Comparison of ENCODE assay signal across 10 cellular contexts in genomic region chr11:64231536-64231935, GRCh38. TPM values are rescaled to one million over a fixed set of nuclear protein-coding genes. Genes with fewer than 3 reads are reported as not detected.
DNase-seq lines count a peak whose midpoint lies in the region; ATAC-seq and TF ChIP-seq lines count a peak whose summit lies in the region.
"Had no signal": no experiment of that assay in that cellular context is flagged by ENCODE, and none has a peak within 500 bp of the region (broad histone marks: within the 10 kb centered on the region; RNA-seq: fewer than 3 reads in every experiment).

No MANE protein-coding gene starts in this region.

- H3K36me3 Mint-ChIP-seq in activated T-helper 17 cell treated with anti-CD3 and anti-CD28 coated beads, Interleukin-2, amount 50 U/mL, for 72 hours (ENCODE audit: low read depth), result peaks cover 44% of the 10 kb centered on the region
- no peaks in the 10 kb centered on the region for H3K36me3 Mint-ChIP-seq in naive B cell

- no peak for ATAC-seq in activated T-helper 17 cell treated with anti-CD3 and anti-CD28 coated beads, Interleukin-2, amount 50 U/mL, for 72 hours (replicated peaks)
- no peak for ATAC-seq in naive B cell (ENCODE audit: low read depth in 2 of 2)
- ATAC-seq in GM18498 (IDR thresholded peaks at IDR 0.05; ENCODE audit: unreplicated experiment), result no peak

- no peaks in the 10 kb centered on the region for H3K9me3 Mint-ChIP-seq in activated T-helper 17 cell treated with anti-CD3 and anti-CD28 coated beads, Interleukin-2, amount 50 U/mL, for 72 hours
- no peaks in the 10 kb centered on the region for H3K9me3 Mint-ChIP-seq in naive B cell

- H3K4me1 ChIP-seq in BLaER1 (peaks cover 80% of the 10 kb centered on the region), DOHH2 (ENCODE audit: control insufficient read depth, low read length) (peaks cover 78% of the 10 kb centered on the region), thyroid gland (peaks cover 44 to 70% of the 10 kb centered on the region in 2 donors)

- H3K27me3 Mint-ChIP-seq in activated T-helper 17 cell treated with anti-CD3 and anti-CD28 coated beads, Interleukin-2, amount 50 U/mL, for 72 hours, result no peaks in the 10 kb centered on the region
- H3K27me3 Mint-ChIP-seq in naive B cell, result no peaks in the 10 kb centered on the region

- TF ChIP-seq POLR2A in thyroid gland (IDR thresholded peaks at IDR 0.05), result no peak

- H3K4me3 Mint-ChIP-seq in activated T-helper 17 cell treated with anti-CD3 and anti-CD28 coated beads, Interleukin-2, amount 50 U/mL, for 72 hours, result peak overlapping the region; percentile 91
- peak overlapping the region; percentile 83 to 99 (median 90) for H3K4me3 Mint-ChIP-seq in naive B cell

- intact Hi-C loops in thyroid gland (cut with DNase I), result no loop called here

- H3K9ac ChIP-seq in BLaER1, result peak overlapping the region; percentile 32

- peaks cover 24% of the 10 kb centered on the region for H3F3A ChIP-seq in DOHH2 (ENCODE audit: control insufficient read depth, insufficient read depth)

- H4K20me1 ChIP-seq in BLaER1, result peaks cover 12% of the 10 kb centered on the region
- no peaks in the 10 kb centered on the region; the same call in 1 of the 2 replicates for H4K20me1 ChIP-seq in DOHH2 (ENCODE audit: control insufficient read depth, insufficient read depth, low read depth, low read length)

- H3K4me2 ChIP-seq in BLaER1 (peak overlapping the region; percentile 99), DOHH2 (ENCODE audit: low read length) (peak overlapping the region; percentile 97)

- H3K4me3 ChIP-seq in BLaER1 (peak overlapping the region; percentile 77; the same call in 1 of the 2 replicates), DOHH2 (ENCODE audit: low read length) (peak overlapping the region; percentile 89), thyroid gland (replicated peaks in 1 of 3) (peak overlapping the region in 1 of 3 donors; percentile 54)

- H3K27ac Mint-ChIP-seq in activated T-helper 17 cell treated with anti-CD3 and anti-CD28 coated beads, Interleukin-2, amount 50 U/mL, for 72 hours, result peak overlapping the region; percentile 63
- H3K27ac Mint-ChIP-seq in naive B cell, result peak overlapping the region in 5 of 6 donors; percentile 88 to 98 (median 91)

- H3K79me2 ChIP-seq in DOHH2 (ENCODE audit: control insufficient read depth, low read length), result peaks cover 48% of the 10 kb centered on the region

- WGBS in thyroid gland, 2 donors, result 86 to 87% methylated on average over 6 of the region's 6 CpGs

- TF ChIP-seq CTCF in DOHH2 (IDR thresholded peaks at IDR 0.05; ENCODE audit: low read depth, low read length, poor library complexity, severe bottlenecking) (no peak), thyroid gland (IDR thresholded peaks at IDR 0.05) (no peak)

- H3K9me2 ChIP-seq in DOHH2 (replicated peaks; ENCODE audit: control insufficient read depth, low read length), result no peaks in the 10 kb centered on the region

- H3K36me3 ChIP-seq in BLaER1 (no peaks in the 10 kb centered on the region), DOHH2 (ENCODE audit: control insufficient read depth, low read length) (peaks cover 20% of the 10 kb centered on the region), thyroid gland (no peaks in the 10 kb centered on the region)

- H3K9me3 ChIP-seq in BLaER1, result no peaks in the 10 kb centered on the region
- no peaks in the 10 kb centered on the region for H3K9me3 ChIP-seq in DOHH2 (ENCODE audit: control insufficient read depth, insufficient read depth, low read length)
- no peaks in the 10 kb centered on the region for H3K9me3 ChIP-seq in thyroid gland

- DNase-seq in naive B cell (no peak), thyroid gland (no peak), SW480 (ENCODE audit: low spot score) (no peak), NCI-H146 (lab: John Stamatoyannopoulos, UW) (no peak)
- DNase-seq: activated CD4-positive, CD25-positive, alpha-beta regulatory T cell; mesendoderm had no signal

- peak overlapping the region; percentile 51 for H3K27ac ChIP-seq in BLaER1
- no peak overlapping the region for H3K27ac ChIP-seq in DOHH2 (ENCODE audit: low read depth, low read length)
- H3K27ac ChIP-seq in thyroid gland, result peak overlapping the region in 1 of 3 donors; percentile 17

- H3K27me3 ChIP-seq in BLaER1 (no peaks in the 10 kb centered on the region), DOHH2 (ENCODE audit: control insufficient read depth, low read length) (no peaks in the 10 kb centered on the region), thyroid gland (no peaks in the 10 kb centered on the region)

- H3K4me1 Mint-ChIP-seq in activated T-helper 17 cell treated with anti-CD3 and anti-CD28 coated beads, Interleukin-2, amount 50 U/mL, for 72 hours, result peaks cover 10% of the 10 kb centered on the region
- peaks cover 37 to 74% (median 67%) of the 10 kb centered on the region in 3 donors for H3K4me1 Mint-ChIP-seq in naive B cell

RNA-seq across cellular contexts. Expression of gene DNAJC4, which starts 1.2 kb away (rescaled TPM):
- total RNA-seq in activated T-helper 17 cell treated with anti-CD3 and anti-CD28 coated beads, Interleukin-2, amount 50 U/mL, for 72 hours, result 10 to 100 TPM; 19.9 to 39.7 TPM
- polyA plus RNA-seq in naive B cell (ENCODE audit: low read depth in 6 of 6), result 10 to 100 TPM; 41.9 to 66.6 (median 50.5) TPM
- total RNA-seq in thyroid gland, result 10 to 100 TPM; 10.9 to 48.6 (median 21.9) TPM

RNA-seq across cellular contexts. Expression of gene VEGFB, which starts 2.8 kb away (rescaled TPM):
- total RNA-seq in activated T-helper 17 cell treated with anti-CD3 and anti-CD28 coated beads, Interleukin-2, amount 50 U/mL, for 72 hours, result 10 to 100 TPM; 74.1 to 83.5 TPM
- polyA plus RNA-seq in naive B cell (ENCODE audit: low read depth in 6 of 6), result 10 to 100 TPM; 10.9 to 33.7 (median 28.1) TPM
- total RNA-seq in thyroid gland, result 100 to 1,000 TPM in 1 of 4 donors, 10 to 100 TPM in 3; 52.9 to 101 (median 75.7) TPM

RNA-seq across cellular contexts. Expression of gene NUDT22, which starts 5.5 kb away (rescaled TPM):
- total RNA-seq in activated T-helper 17 cell treated with anti-CD3 and anti-CD28 coated beads, Interleukin-2, amount 50 U/mL, for 72 hours, result 10 to 100 TPM; 77.4 to 98.4 TPM
- polyA plus RNA-seq in naive B cell (ENCODE audit: low read depth in 6 of 6), result 10 to 100 TPM; 43.6 to 96.6 (median 62.6) TPM
- total RNA-seq in thyroid gland, result 100 to 1,000 TPM in 2 of 4 donors, 10 to 100 TPM in 2; 65.6 to 109 (median 94.4) TPM

RNA-seq across cellular contexts. Expression of gene TRPT1, which starts 5.5 kb away (rescaled TPM):
- 10 to 100 TPM; 20.3 to 48.4 TPM for total RNA-seq in activated T-helper 17 cell treated with anti-CD3 and anti-CD28 coated beads, Interleukin-2, amount 50 U/mL, for 72 hours
- polyA plus RNA-seq in naive B cell (ENCODE audit: low read depth in 6 of 6), result 10 to 100 TPM; 60.7 to 97.6 (median 86.0) TPM
- total RNA-seq in thyroid gland, result 10 to 100 TPM; 50.5 to 90.8 (median 65.9) TPM

RNA-seq across cellular contexts. Expression of gene FKBP2, which starts 9.4 kb away (rescaled TPM):
- total RNA-seq in activated T-helper 17 cell treated with anti-CD3 and anti-CD28 coated beads, Interleukin-2, amount 50 U/mL, for 72 hours, result 10 to 100 TPM; 16.3 to 45.2 TPM
- 10 to 100 TPM; 65.3 to 94.8 (median 79.8) TPM for polyA plus RNA-seq in naive B cell (ENCODE audit: low read depth in 6 of 6)
- total RNA-seq in thyroid gland, result 100 to 1,000 TPM; 107 to 271 (median 196) TPM
